9 cellular contexts compared by ENCODE assay signal in genomic region chr2:179460530-179460929, GRCh38.
DNase-seq lines count a peak whose midpoint lies in the region; ATAC-seq and TF ChIP-seq lines count a peak whose summit lies in the region.
"Had no signal": no experiment of that assay in that cellular context is flagged by ENCODE, and none has a peak within 500 bp of the region (broad histone marks: within the 10 kb centered on the region; RNA-seq: fewer than 3 reads in every experiment).

No MANE protein-coding gene starts in this region.

- peak; percentile 90 for DNase-seq in AG09309 (ENCODE audit: low read depth)
- DNase-seq in HS-27A (ENCODE audit: low read depth) = peak; percentile 77
- peak; percentile 62 for DNase-seq in astrocyte of the cerebellum (ENCODE audit: low read depth)
- peak; percentile 97 for DNase-seq in mesenchymal stem cell
- no peak for DNase-seq in NCI-H2029 (lab: John Stamatoyannopoulos, UW)
- no peak for DNase-seq in GM19238 (ENCODE audit: insufficient read length, low spot score)
- DNase-seq: activated CD4-positive, alpha-beta T cell treated with anti-CD3 and anti-CD28 coated beads, Interleukin-2, amount 10 ng/mL, durations not matched to agents 7 days and 5 days had no signal

- peaks cover 40% of the 10 kb centered on the region for H3K9me3 ChIP-seq in mesenchymal stem cell (ENCODE audit: control insufficient read depth, low read length)

- no peak overlapping the region for H2AK5ac ChIP-seq in mesenchymal stem cell (ENCODE audit: low read length, severe bottlenecking)

- H3K4ac ChIP-seq in mesenchymal stem cell (ENCODE audit: low read depth in 1 of 2, low read length in 2 of 2) = no peak overlapping the region

- TF ChIP-seq CTCF in AG09309 (IDR thresholded peaks at IDR 0.05; ENCODE audit: control insufficient read depth, insufficient read depth, low read depth, low read length, missing control alignments) (no peak), astrocyte of the cerebellum (IDR thresholded peaks at IDR 0.05; ENCODE audit: low read depth, low read length, missing control alignments) (no peak)

- WGBS in mesenchymal stem cell = 14% methylated on average over 3 of the region's 3 CpGs

- H3K14ac ChIP-seq in mesenchymal stem cell (ENCODE audit: low read length in 2 of 2) = no peak overlapping the region

- H3K27me3 ChIP-seq in mesenchymal stem cell (ENCODE audit: control insufficient read depth in 1 of 2, insufficient read depth in 1 of 2, low read length in 2 of 2) = no peaks in the 10 kb centered on the region

- H3K18ac ChIP-seq in mesenchymal stem cell (ENCODE audit: low read depth in 1 of 2, low read length in 2 of 2) = peak overlapping the region; percentile 21 to 64

- no peaks in the 10 kb centered on the region for H3K36me3 ChIP-seq in mesenchymal stem cell (ENCODE audit: control insufficient read depth in 1 of 2, insufficient read depth in 2 of 2, low read depth in 1 of 2, low read length in 2 of 2)

- no peaks in the 10 kb centered on the region for H3K4me1 ChIP-seq in mesenchymal stem cell (ENCODE audit: control insufficient read depth, insufficient read depth, low read depth, low read length)

- H2AFZ ChIP-seq in mesenchymal stem cell (ENCODE audit: low read depth, low read length) = no peak overlapping the region

- H3K79me1 ChIP-seq in mesenchymal stem cell (replicated peaks; ENCODE audit: low read length, poor library complexity, severe bottlenecking) = no peaks in the 10 kb centered on the region

- no peak overlapping the region for H2BK15ac ChIP-seq in mesenchymal stem cell (ENCODE audit: low read depth, poor library complexity, severe bottlenecking)

- H2BK12ac ChIP-seq in mesenchymal stem cell (ENCODE audit: low read length in 2 of 2) = no peak overlapping the region

- no peak overlapping the region for H2BK120ac ChIP-seq in mesenchymal stem cell (ENCODE audit: low read depth, low read length)

- no peak overlapping the region for H2BK5ac ChIP-seq in mesenchymal stem cell (ENCODE audit: low read depth, low read length, poor library complexity, severe bottlenecking)

- no peak for ATAC-seq in GM19328 (IDR thresholded peaks at IDR 0.05; ENCODE audit: unreplicated experiment)
- no peak for ATAC-seq in GM19023 (IDR thresholded peaks at IDR 0.05; ENCODE audit: unreplicated experiment)

- H3K4me3 ChIP-seq in AG09309 (ENCODE audit: control insufficient read depth, low read depth, low read length) (no peak overlapping the region), astrocyte of the cerebellum (ENCODE audit: low read depth, low read length) (no peak overlapping the region), mesenchymal stem cell (ENCODE audit: insufficient read depth in 1 of 2, low read depth in 1 of 2, low read length in 2 of 2) (peak overlapping the region in 1 of 2 experiments; percentile 28)

- H3K27ac ChIP-seq in mesenchymal stem cell (ENCODE audit: low read length, poor library complexity, severe bottlenecking) = peak overlapping the region; percentile 87

- in situ Hi-C loops in astrocyte of the cerebellum (cut with HindIII; ENCODE audit: low sequenced_read_pairs) = no loop called here

- H3K9ac ChIP-seq in mesenchymal stem cell (ENCODE audit: low read length) = peak overlapping the region; percentile 88

- H4K8ac ChIP-seq in mesenchymal stem cell (ENCODE audit: low read length) = no peak overlapping the region

- H3K4me2 ChIP-seq in mesenchymal stem cell (ENCODE audit: low read length, poor library complexity, severe bottlenecking) = no peak overlapping the region

- no peak overlapping the region for H3K23ac ChIP-seq in mesenchymal stem cell (ENCODE audit: low read length in 2 of 2)

- no peak overlapping the region for H4K91ac ChIP-seq in mesenchymal stem cell (ENCODE audit: low read length)

Comparison
In these comparisons a context has a peak if more than half of its experiments do, and no peak if none do; other contexts are left out.
1. DNase-seq: peak in AG09309 (single experiment), HS-27A (single experiment), astrocyte of the cerebellum (single experiment) and mesenchymal stem cell (single experiment); none in NCI-H2029 (single experiment) and GM19238 (single experiment).